1 cellular context compared by ENCODE assay signal in genomic region chr2:149894760-149895159, GRCh38.
TF ChIP-seq lines count a peak whose summit lies in the region.

No MANE protein-coding gene starts in this region.

TF ChIP-seq in IMR-90, 13 proteins besides CTCF, POLR2A, EP300 and RAD21 (continued from another document):
- TF ChIP-seq MXI1 (IDR thresholded peaks at IDR 0.05; ENCODE audit: borderline replicate concordance, low read depth, low read length) (no peak), SMC3 (IDR thresholded peaks at IDR 0.05; ENCODE audit: low read depth, low read length) (no peak), CHD1 (IDR thresholded peaks at IDR 0.05; ENCODE audit: low read depth, low read length) (no peak)
